In the genomic region with DNA sequence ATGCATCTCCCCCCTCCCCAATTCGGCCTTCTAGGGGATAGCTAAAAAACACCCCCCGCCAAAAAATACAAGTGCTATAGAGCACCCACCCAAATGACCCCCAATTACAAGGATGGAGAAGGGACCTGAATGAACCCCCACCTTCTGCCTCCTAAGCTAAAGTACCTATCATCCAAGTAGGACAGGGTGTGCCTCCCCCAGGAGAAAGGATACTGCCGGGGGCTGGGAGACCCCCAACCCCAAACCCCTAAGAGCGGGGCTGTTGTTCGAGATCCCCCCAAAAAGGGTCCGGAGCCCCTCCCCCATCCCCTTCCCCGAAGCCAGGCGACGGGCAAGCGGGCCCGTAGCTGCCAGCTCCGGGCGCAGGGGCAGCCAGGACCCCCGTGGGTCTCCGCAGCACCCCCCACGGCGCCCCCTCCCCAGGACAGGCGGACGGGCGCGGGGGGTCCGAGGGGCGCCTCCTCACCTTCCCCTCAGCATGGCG, we compare ENCODE assay signal across 8 cellular contexts. TPM values are rescaled to one million over a fixed set of nuclear protein-coding genes. Genes with fewer than 3 reads are reported as not detected.
A peak's percentile ranks its signal among the peaks of the same experiment; 100 is the strongest.
DNase-seq lines count a peak whose midpoint lies in the region; ATAC-seq lines count a peak whose summit lies in the region.

No MANE protein-coding gene starts in this region.

- H3K4me3 Mint-ChIP-seq in activated T-helper 17 cell treated with anti-CD3 and anti-CD28 coated beads, Interleukin-2, amount 50 U/mL, for 72 hours, result peak overlapping the region; percentile 93

- H3K9me3 ChIP-seq in iPS-20b (ENCODE audit: insufficient read depth, low read depth, low read length) (no peaks in the 10 kb centered on the region), stomach smooth muscle (ENCODE audit: control insufficient read depth in 2 of 2, low read length in 2 of 2) (no peaks in the 10 kb centered on the region)

- peak overlapping the region; percentile 90 for H3K4me3 ChIP-seq in iPS-20b (ENCODE audit: low read length)
- H3K4me3 ChIP-seq in stomach smooth muscle (ENCODE audit: low read length in 2 of 2), result peak overlapping the region; percentile 91 to 99

- H3K9ac ChIP-seq in iPS-20b (ENCODE audit: low read depth, low read length) (peak overlapping the region; percentile 100), stomach smooth muscle (ENCODE audit: low read length in 2 of 2) (peak overlapping the region; percentile 99 to 100)

- no peaks in the 10 kb centered on the region for H3K27me3 ChIP-seq in iPS-20b (ENCODE audit: insufficient read depth, low read length)
- no peaks in the 10 kb centered on the region for H3K27me3 ChIP-seq in stomach smooth muscle (ENCODE audit: control insufficient read depth in 1 of 2, insufficient read depth in 2 of 2, low read length in 2 of 2)

- H3K27ac Mint-ChIP-seq in activated T-helper 17 cell treated with anti-CD3 and anti-CD28 coated beads, Interleukin-2, amount 50 U/mL, for 72 hours, result peak overlapping the region; percentile 99

- peaks cover 18% of the 10 kb centered on the region for H3K4me1 Mint-ChIP-seq in activated T-helper 17 cell treated with anti-CD3 and anti-CD28 coated beads, Interleukin-2, amount 50 U/mL, for 72 hours

- ATAC-seq in activated T-helper 17 cell treated with anti-CD3 and anti-CD28 coated beads, Interleukin-2, amount 50 U/mL, for 72 hours (replicated peaks), result no peak

- H3K27ac ChIP-seq in iPS-20b (ENCODE audit: low read length) (peak overlapping the region; percentile 99), stomach smooth muscle (ENCODE audit: low read length) (peak overlapping the region; percentile 100)

- DNase-seq in NCI-H1092 treated with DMSO at 0.1 percent for 48 hours (lab: John Stamatoyannopoulos, UW), result peak; percentile 9
- DNase-seq in NCI-H1092 (lab: John Stamatoyannopoulos, UW), result no peak
- DNase-seq in foreskin melanocyte, result no peak
- no peak for DNase-seq in HuH-7 (ENCODE audit: low spot score)
- DNase-seq in germinal center (ENCODE audit: low spot score), result no peak

- peaks cover 65% of the 10 kb centered on the region for H3K36me3 Mint-ChIP-seq in activated T-helper 17 cell treated with anti-CD3 and anti-CD28 coated beads, Interleukin-2, amount 50 U/mL, for 72 hours (ENCODE audit: low read depth)

- H3K36me3 ChIP-seq in iPS-20b (ENCODE audit: insufficient read depth, low read depth, low read length) (peaks cover 18% of the 10 kb centered on the region), stomach smooth muscle (ENCODE audit: control insufficient read depth in 2 of 2, insufficient read depth in 2 of 2, low read length in 2 of 2) (no peaks in the 10 kb centered on the region)

- no peaks in the 10 kb centered on the region for H3K9me3 Mint-ChIP-seq in activated T-helper 17 cell treated with anti-CD3 and anti-CD28 coated beads, Interleukin-2, amount 50 U/mL, for 72 hours

- H3K4me1 ChIP-seq in iPS-20b (ENCODE audit: insufficient read depth, low read length) (peaks cover 31% of the 10 kb centered on the region), stomach smooth muscle (ENCODE audit: control insufficient read depth, insufficient read depth, low read length) (peaks cover 30% of the 10 kb centered on the region)

- no peaks in the 10 kb centered on the region for H3K27me3 Mint-ChIP-seq in activated T-helper 17 cell treated with anti-CD3 and anti-CD28 coated beads, Interleukin-2, amount 50 U/mL, for 72 hours

RNA-seq across cellular contexts. Expression of gene ZC3H4, which starts 1.9 kb away (rescaled TPM):
- 100 to 1,000 TPM; 117 to 166 TPM for total RNA-seq in activated T-helper 17 cell treated with anti-CD3 and anti-CD28 coated beads, Interleukin-2, amount 50 U/mL, for 72 hours

RNA-seq across cellular contexts. Expression of gene SAE1, which starts 18.9 kb away (rescaled TPM):
- total RNA-seq in activated T-helper 17 cell treated with anti-CD3 and anti-CD28 coated beads, Interleukin-2, amount 50 U/mL, for 72 hours, result 100 to 1,000 TPM; 151 to 184 TPM
